In the genomic region with DNA sequence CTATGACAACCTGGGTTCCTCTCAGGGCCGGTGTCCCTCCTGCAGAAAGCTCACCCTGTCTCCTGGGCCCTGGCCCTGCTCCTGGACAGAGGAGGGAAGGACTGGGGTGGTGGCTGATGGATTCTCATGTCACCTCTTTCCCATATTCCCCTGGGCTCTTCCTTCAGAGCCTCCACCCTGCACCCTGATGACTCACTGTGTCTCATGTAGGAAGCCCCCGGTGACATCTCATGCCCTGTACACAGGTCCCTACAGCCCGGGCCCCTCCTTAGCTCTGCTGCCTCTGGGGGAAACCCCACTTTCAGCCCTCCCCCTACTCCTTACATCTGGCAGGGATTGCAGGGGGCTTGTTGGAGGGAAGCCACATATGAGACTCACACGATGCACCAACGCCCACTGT, we compare ENCODE assay signal across 1 cellular context.
A peak's percentile ranks its signal among the peaks of the same experiment; 100 is the strongest.
TF ChIP-seq lines count a peak whose summit lies in the region.

No MANE protein-coding gene starts in this region.

TF ChIP-seq in HepG2, 621 proteins besides CTCF, POLR2A, EP300 and RAD21 (continued from another document):
- TF ChIP-seq, protein P1, sequence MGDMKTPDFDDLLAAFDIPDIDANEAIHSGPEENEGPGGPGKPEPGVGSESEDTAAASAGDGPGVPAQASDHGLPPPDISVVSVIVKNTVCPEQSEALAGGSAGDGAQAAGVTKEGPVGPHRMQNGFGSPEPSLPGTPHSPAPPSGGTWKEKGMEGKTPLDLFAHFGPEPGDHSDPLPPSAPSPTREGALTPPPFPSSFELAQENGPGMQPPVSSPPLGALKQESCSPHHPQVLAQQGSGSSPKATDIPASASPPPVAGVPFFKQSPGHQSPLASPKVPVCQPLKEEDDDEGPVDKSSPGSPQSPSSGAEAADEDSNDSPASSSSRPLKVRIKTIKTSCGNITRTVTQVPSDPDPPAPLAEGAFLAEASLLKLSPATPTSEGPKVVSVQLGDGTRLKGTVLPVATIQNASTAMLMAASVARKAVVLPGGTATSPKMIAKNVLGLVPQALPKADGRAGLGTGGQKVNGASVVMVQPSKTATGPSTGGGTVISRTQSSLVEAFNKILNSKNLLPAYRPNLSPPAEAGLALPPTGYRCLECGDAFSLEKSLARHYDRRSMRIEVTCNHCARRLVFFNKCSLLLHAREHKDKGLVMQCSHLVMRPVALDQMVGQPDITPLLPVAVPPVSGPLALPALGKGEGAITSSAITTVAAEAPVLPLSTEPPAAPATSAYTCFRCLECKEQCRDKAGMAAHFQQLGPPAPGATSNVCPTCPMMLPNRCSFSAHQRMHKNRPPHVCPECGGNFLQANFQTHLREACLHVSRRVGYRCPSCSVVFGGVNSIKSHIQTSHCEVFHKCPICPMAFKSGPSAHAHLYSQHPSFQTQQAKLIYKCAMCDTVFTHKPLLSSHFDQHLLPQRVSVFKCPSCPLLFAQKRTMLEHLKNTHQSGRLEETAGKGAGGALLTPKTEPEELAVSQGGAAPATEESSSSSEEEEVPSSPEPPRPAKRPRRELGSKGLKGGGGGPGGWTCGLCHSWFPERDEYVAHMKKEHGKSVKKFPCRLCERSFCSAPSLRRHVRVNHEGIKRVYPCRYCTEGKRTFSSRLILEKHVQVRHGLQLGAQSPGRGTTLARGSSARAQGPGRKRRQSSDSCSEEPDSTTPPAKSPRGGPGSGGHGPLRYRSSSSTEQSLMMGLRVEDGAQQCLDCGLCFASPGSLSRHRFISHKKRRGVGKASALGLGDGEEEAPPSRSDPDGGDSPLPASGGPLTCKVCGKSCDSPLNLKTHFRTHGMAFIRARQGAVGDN (CRISPR knock-in tag; IDR thresholded peaks at IDR 0.05) = peak; percentile 32; the same call in 1 of the 2 replicates
